9 cellular contexts compared by ENCODE assay signal in the genomic region with DNA sequence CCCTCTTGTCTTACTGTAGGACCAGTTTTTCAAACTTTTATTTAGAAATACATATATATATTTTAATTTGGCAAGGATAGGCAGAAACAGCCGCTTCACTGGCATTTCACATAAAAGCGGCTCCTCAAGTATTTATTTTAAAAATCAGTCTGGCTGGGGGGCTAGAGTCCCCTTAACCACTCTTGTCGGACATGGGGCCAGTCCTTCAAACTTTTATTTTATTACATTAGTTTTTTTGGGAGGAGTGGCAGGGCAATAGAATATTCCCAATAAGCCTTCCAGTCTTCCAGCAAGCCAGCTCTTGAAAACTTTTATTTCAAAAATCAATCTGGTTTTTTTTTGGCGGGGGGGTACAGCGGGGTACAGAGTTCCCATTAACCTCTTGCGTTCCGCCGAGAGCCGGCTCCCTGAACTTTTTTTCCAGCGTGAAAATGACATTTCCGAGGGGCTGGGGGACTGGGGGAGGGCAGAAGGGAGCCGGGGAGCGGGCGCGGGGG. TPM values are rescaled to one million over a fixed set of nuclear protein-coding genes. Genes with fewer than 3 reads are reported as not detected.
DNase-seq lines count a peak whose midpoint lies in the region; ATAC-seq, FAIRE-seq and TF ChIP-seq lines count a peak whose summit lies in the region.
"Had no signal": no experiment of that assay in that cellular context is flagged by ENCODE, and none has a peak within 500 bp of the region (broad histone marks: within the 10 kb centered on the region; RNA-seq: fewer than 3 reads in every experiment).

No MANE protein-coding gene starts in this region.

- H3K36me3 ChIP-seq in spleen, result no peaks in the 10 kb centered on the region

- H3K9me3 ChIP-seq in spleen, result no peaks in the 10 kb centered on the region

- DNase-seq in NCI-H1417 (lab: John Stamatoyannopoulos, UW) (peak in 2 of 3 experiments; percentile 50 to 56), NCI-H1417 treated with DMSO at 0.1 percent for 48 hours (lab: John Stamatoyannopoulos, UW) (no peak), glutamatergic neuron (no peak), spleen (no peak), urothelium cell line (ENCODE audit: low spot score) (no peak), left colon (no peak)
- DNase-seq: NCI-H187 had no signal

- intact Hi-C loops in spleen (cut with DNase I; ENCODE audit: low total_unique reads) (no loop called here), left colon (cut with DNase I, micrococcal nuclease) (no loop called here)

- peaks cover 14% of the 10 kb centered on the region for H3K4me1 Mint-ChIP-seq in glutamatergic neuron (ENCODE audit: low read depth, unreplicated experiment)

- TF ChIP-seq CTCF in WI38 (IDR thresholded peaks at IDR 0.05; ENCODE audit: low read depth, low read length) (no peak), glutamatergic neuron (IDR thresholded peaks at IDR 0.05; ENCODE audit: partially characterized antibody, unreplicated experiment) (no peak), spleen (IDR thresholded peaks at IDR 0.05 in 8 of 11, conservative IDR thresholded peaks at IDR 0.05 in 3 of 11) (no peak)

- no peak for TF ChIP-seq POLR2A in spleen (IDR thresholded peaks at IDR 0.05)

- H3K4me1 ChIP-seq in spleen, result peaks cover 4 to 45% (median 25%) of the 10 kb centered on the region in 6 donors

- WGBS in spleen, 5 donors, result 13 to 16% (median 15%) methylated on average over 13 to 15 of the region's 15 CpGs

- H3K27ac ChIP-seq in spleen, result peak overlapping the region in 2 of 8 donors; percentile 27 to 43

- H3K4me3 ChIP-seq in WI38 (ENCODE audit: low read depth, low read length) (peak overlapping the region; percentile 52), spleen (peak overlapping the region in 7 of 8 donors; percentile 16 to 96 (median 32))

- no peak for FAIRE-seq in urothelium cell line (lab: Jason Lieb, UNC)

- peak overlapping the region; percentile 61 for H3K4me3 Mint-ChIP-seq in glutamatergic neuron (ENCODE audit: unreplicated experiment)

- H3K27ac Mint-ChIP-seq in glutamatergic neuron (ENCODE audit: unreplicated experiment), result peak overlapping the region; percentile 38

- H3K9me3 Mint-ChIP-seq in glutamatergic neuron (ENCODE audit: unreplicated experiment), result peaks cover 9% of the 10 kb centered on the region

- H3K36me3 Mint-ChIP-seq in glutamatergic neuron (ENCODE audit: unreplicated experiment), result no peaks in the 10 kb centered on the region

- H3K27me3 Mint-ChIP-seq in glutamatergic neuron (ENCODE audit: unreplicated experiment), result peaks cover 7% of the 10 kb centered on the region

- H3K27me3 ChIP-seq in spleen (replicated peaks in 1 of 7), result peaks cover 0 to 16% (median 0%) of the 10 kb centered on the region in 7 donors

- ATAC-seq in GM19395 (IDR thresholded peaks at IDR 0.05; ENCODE audit: unreplicated experiment), result no peak
- no peak for ATAC-seq in left colon

RNA-seq across cellular contexts. Expression of gene ZNF618, which starts 0.6 kb away (rescaled TPM):
- 114 TPM for total RNA-seq in glutamatergic neuron (ENCODE audit: unreplicated experiment)
- 10 to 100 TPM in 4 of 7 donors, 1 to 10 TPM in 3; 5.2 to 14.8 (median 10.9) TPM for total RNA-seq in spleen
- polyA plus RNA-seq in spleen, result 1 to 10 TPM in 2 of 3 donors, under 1 TPM in 1; 0.58 to 2.4 (median 1.0) TPM
- 1 to 10 TPM; 2.5 to 3.3 TPM for total RNA-seq in left colon

Comparison
In these comparisons a context has a peak if more than half of its experiments do, and no peak if none do; other contexts are left out.
1. DNase-seq: peak in NCI-H1417 (2 of 3); none in NCI-H1417 treated with DMSO at 0.1 percent for 48 hours (single experiment), glutamatergic neuron (single experiment), spleen (single experiment), urothelium cell line (single experiment) and left colon (0 of 2).